14 cellular contexts compared by ENCODE assay signal in genomic region chr2:88865801-88866353, GRCh38.
A peak's percentile ranks its signal among the peaks of the same experiment; 100 is the strongest.
DNase-seq lines count a peak whose midpoint lies in the region; ATAC-seq, FAIRE-seq and TF ChIP-seq lines count a peak whose summit lies in the region.
"Had no signal": no experiment of that assay in that cellular context is flagged by ENCODE, and none has a peak within 500 bp of the region (broad histone marks: within the 10 kb centered on the region; RNA-seq: fewer than 3 reads in every experiment).

No MANE protein-coding gene starts in this region.

- BruUV-seq in mammary epithelial cell (replicated peaks; lab: Mats Ljungman, UMichigan) = no TSS peak
- no TSS peak for BruUV-seq in HepG2 (replicated peaks; lab: Mats Ljungman, UMichigan)

- no peaks in the 10 kb centered on the region for H3K9me3 ChIP-seq in mammary epithelial cell (replicated peaks; ENCODE audit: insufficient read depth, low read length)
- H3K9me3 ChIP-seq in HepG2 (ENCODE audit: low read length) = no peaks in the 10 kb centered on the region
- H3K9me3 ChIP-seq: A549 had no signal

- H3K27ac ChIP-seq in mammary epithelial cell (ENCODE audit: insufficient read depth, low read depth, low read length) = no peak overlapping the region
- no peak overlapping the region for H3K27ac ChIP-seq in HepG2 (ENCODE audit: extremely low read length, insufficient read depth, low read length)
- H3K27ac ChIP-seq: A549 had no signal

- intact Hi-C loops in mammary epithelial cell (cut with micrococcal nuclease) (no loop called here), HepG2 (cut with micrococcal nuclease; ENCODE audit: unreplicated experiment) (no loop called here)

- no peak overlapping the region for H2AFZ ChIP-seq in mammary epithelial cell (ENCODE audit: low read depth, low read length)
- H2AFZ ChIP-seq in HepG2 (ENCODE audit: low read length) = no peak overlapping the region

- H3K4me2 ChIP-seq in mammary epithelial cell (ENCODE audit: insufficient read depth, low read depth, low read length) (no peak overlapping the region), HepG2 (ENCODE audit: low read depth, low read length) (no peak overlapping the region)
- H3K4me2 ChIP-seq: A549 had no signal

- H3K4me1 ChIP-seq in mammary epithelial cell (ENCODE audit: insufficient read depth, low read length) (no peaks in the 10 kb centered on the region), HepG2 (ENCODE audit: insufficient read depth, low read length) (no peaks in the 10 kb centered on the region)
- H3K4me1 ChIP-seq: A549 had no signal

- H3K27ac Mint-ChIP-seq in stimulated activated naive CD8-positive, alpha-beta T cell treated with anti-CD3 and anti-CD28 coated beads, Interleukin-15, Interleukin-2, amounts not matched to agents 100 ng/mL and 50 ng/mL, for 24 hours = no peak overlapping the region
- H3K27ac Mint-ChIP-seq in WTC11 = no peak overlapping the region
- H3K27ac Mint-ChIP-seq: activated T-helper 2 cell treated with anti-CD3 and anti-CD28 coated beads, Interferon-gamma antibody, Interleukin-2, Interleukin-4, amounts not matched to agents 10 μg/mL and 5 μg/mL and 100 μg/mL, durations not matched to agents 14 hours and 24 hours and 36 hours had no signal

- CTCF ChIA-PET in mammary epithelial cell (lab: Charles Lee; ENCODE audit: low non-redundant PET) = no interaction called here
- CTCF ChIA-PET in HepG2 (lab: Yijun Ruan, JAX; ENCODE audit: low intra/inter-chr PET ratio, low total read pairs) = no interaction called here
- CTCF ChIA-PET in WTC11 (lab: Charles Lee) = interaction anchor here (1.1 to 2.9 kb wide), 4 partner anchors 13 to 75 kb away, joined by 3 to 12 read pairs (median 8); no protein-coding TSS in a partner anchor

- H3K27me3 Mint-ChIP-seq in stimulated activated naive CD8-positive, alpha-beta T cell treated with anti-CD3 and anti-CD28 coated beads, Interleukin-15, Interleukin-2, amounts not matched to agents 100 ng/mL and 50 ng/mL, for 24 hours = peaks cover 16% of the 10 kb centered on the region
- H3K27me3 Mint-ChIP-seq in WTC11 (ENCODE audit: low read depth) = no peaks in the 10 kb centered on the region

- FAIRE-seq in HepG2 (lab: Jason Lieb, UNC) = no peak
- FAIRE-seq: A549, GM19239, keratinocyte had no signal

- H3K4me1 Mint-ChIP-seq in stimulated activated naive CD8-positive, alpha-beta T cell treated with anti-CD3 and anti-CD28 coated beads, Interleukin-15, Interleukin-2, amounts not matched to agents 100 ng/mL and 50 ng/mL, for 24 hours (ENCODE audit: low read depth) = peaks cover 23% of the 10 kb centered on the region
- peaks cover 4% of the 10 kb centered on the region for H3K4me1 Mint-ChIP-seq in WTC11

- H3K4me3 ChIP-seq in mammary epithelial cell (replicated peaks in 1 of 3; ENCODE audit: insufficient read depth in 1 of 3, low read depth in 2 of 3, low read length in 3 of 3) (no peak overlapping the region), HepG2 (replicated peaks in 1 of 3; ENCODE audit: insufficient read depth in 1 of 3, low read depth in 2 of 3, low read length in 3 of 3) (no peak overlapping the region)
- H3K4me3 ChIP-seq: A549 had no signal

- no peak for ATAC-seq in stimulated activated naive CD8-positive, alpha-beta T cell treated with anti-CD3 and anti-CD28 coated beads, Interleukin-15, Interleukin-2, amounts not matched to agents 100 U/mL and 50 U/mL, for 24 hours
- ATAC-seq in HG03045 (IDR thresholded peaks at IDR 0.05; ENCODE audit: unreplicated experiment) (peak; percentile 58), HepG2 (no peak), WTC11 (no peak)
- ATAC-seq: A549 had no signal

- TF ChIP-seq POLR2A in HepG2 (IDR thresholded peaks at IDR 0.05; ENCODE audit: insufficient read depth in 1 of 2, low read depth in 2 of 2, low read length in 2 of 2) = no peak

- in situ Hi-C loops in mammary epithelial cell (cut with MboI; ENCODE audit: low sequenced_read_pairs in 2 of 2) (no loop called here), GM13977 (cut with MboI; ENCODE audit: low pct_unique_long_range_greater_than_20kb, low sequenced_read_pairs, unreplicated experiment) (no loop called here), HepG2 (cut with HindIII; ENCODE audit: extremely low pct_ligation_motif_present, low pct_unique_long_range_greater_than_20kb) (no loop called here)

- dilution Hi-C loops in mammary epithelial cell (cut with HindIII; ENCODE audit: low sequenced_read_pairs) = no loop called here

- H3K4me3 Mint-ChIP-seq in stimulated activated naive CD8-positive, alpha-beta T cell treated with anti-CD3 and anti-CD28 coated beads, Interleukin-15, Interleukin-2, amounts not matched to agents 100 ng/mL and 50 ng/mL, for 24 hours = peak overlapping the region; percentile 60
- H3K4me3 Mint-ChIP-seq in WTC11 = no peak overlapping the region
- H3K4me3 Mint-ChIP-seq: central memory CD8-positive, alpha-beta T cell had no signal

- no peaks in the 10 kb centered on the region for H3K36me3 ChIP-seq in mammary epithelial cell (ENCODE audit: insufficient read depth, low read length)
- H3K36me3 ChIP-seq in HepG2 (replicated peaks in 1 of 2; ENCODE audit: control insufficient read depth in 1 of 2, insufficient read depth in 2 of 2, low read length in 2 of 2) = no peaks in the 10 kb centered on the region

- H3K79me2 ChIP-seq in mammary epithelial cell (ENCODE audit: insufficient read depth, low read length) = no peaks in the 10 kb centered on the region
- no peaks in the 10 kb centered on the region for H3K79me2 ChIP-seq in HepG2 (ENCODE audit: insufficient read depth, low read length)

- no peak for TF ChIP-seq RAD21 in HepG2 (CRISPR knock-in tag; IDR thresholded peaks at IDR 0.05)

- H3K9ac ChIP-seq in mammary epithelial cell (ENCODE audit: insufficient read depth, low read length) = no peak overlapping the region
- H3K9ac ChIP-seq in HepG2 (ENCODE audit: insufficient read depth, low read depth, low read length) = no peak overlapping the region

- no peaks in the 10 kb centered on the region for H4K20me1 ChIP-seq in mammary epithelial cell (ENCODE audit: insufficient read depth, low read length)
- H4K20me1 ChIP-seq in HepG2 (ENCODE audit: insufficient read depth, low read length) = no peaks in the 10 kb centered on the region

- no peak for TF ChIP-seq EP300 in HepG2 (IDR thresholded peaks at IDR 0.05; ENCODE audit: low read depth in 2 of 2, low read length in 2 of 2)
- no peak for TF ChIP-seq EP300 in HepG2 (CRISPR knock-in tag; IDR thresholded peaks at IDR 0.05; ENCODE audit: borderline replicate concordance)

- peaks cover 3% of the 10 kb centered on the region for H3K36me3 Mint-ChIP-seq in stimulated activated naive CD8-positive, alpha-beta T cell treated with anti-CD3 and anti-CD28 coated beads, Interleukin-15, Interleukin-2, amounts not matched to agents 100 ng/mL and 50 ng/mL, for 24 hours (ENCODE audit: low read depth)
- H3K36me3 Mint-ChIP-seq in WTC11 = peaks cover 2% of the 10 kb centered on the region

- peaks cover 4% of the 10 kb centered on the region for H3K27me3 ChIP-seq in mammary epithelial cell (ENCODE audit: insufficient read depth, low read length)
- peaks cover 0 to 20% of the 10 kb centered on the region in 2 experiments; a peak in 2 of 5 replicates for H3K27me3 ChIP-seq in HepG2 (ENCODE audit: control insufficient read depth in 1 of 2, insufficient read depth in 2 of 2, low read length in 2 of 2)

- TF ChIP-seq CTCF in mammary epithelial cell (conservative IDR thresholded peaks at IDR 0.05 in 1 of 2, IDR thresholded peaks at IDR 0.05 in 1 of 2; ENCODE audit: extremely low read depth in 1 of 2, insufficient read depth in 1 of 2, low read depth in 1 of 2, low read length in 2 of 2) (no peak), GM13977 (IDR thresholded peaks at IDR 0.05; ENCODE audit: extremely low read depth, insufficient read depth, missing control alignments) (no peak), HepG2 (CRISPR knock-in tag; IDR thresholded peaks at IDR 0.05) (no peak), WTC11 (IDR thresholded peaks at IDR 0.05) (no peak)

- POLR2A ChIA-PET in HepG2 (lab: Yijun Ruan, JAX) = no interaction called here
- POLR2A ChIA-PET in WTC11 (lab: Charles Lee) = no interaction called here

- WGBS in mammary epithelial cell (ENCODE audit: low coverage, missing lambda C conversion rate) = 34% methylated on average over 6 of the region's 6 CpGs
- WGBS in HepG2 (ENCODE audit: low lambda C conversion rate) = 11% methylated on average over 6 of the region's 6 CpGs

- H3K9me3 Mint-ChIP-seq in stimulated activated naive CD8-positive, alpha-beta T cell treated with anti-CD3 and anti-CD28 coated beads, Interleukin-15, Interleukin-2, amounts not matched to agents 100 ng/mL and 50 ng/mL, for 24 hours = no peaks in the 10 kb centered on the region
- H3K9me3 Mint-ChIP-seq in WTC11 = peaks cover 7% of the 10 kb centered on the region; the same call in 1 of the 2 replicates
- H3K9me3 Mint-ChIP-seq: activated T-helper 2 cell treated with anti-CD3 and anti-CD28 coated beads, Interferon-gamma antibody, Interleukin-2, Interleukin-4, amounts not matched to agents 10 μg/mL and 5 μg/mL and 100 μg/mL, durations not matched to agents 14 hours and 24 hours and 36 hours; central memory CD8-positive, alpha-beta T cell had no signal

- no peak for DNase-seq in stimulated activated naive CD8-positive, alpha-beta T cell treated with anti-CD3 and anti-CD28 coated beads, Interleukin-15, Interleukin-2, amounts not matched to agents 100 U/mL and 50 U/mL, for 24 hours
- DNase-seq in RPMI8226 (peak; percentile 65), mammary epithelial cell (no peak), GM13977 (ENCODE audit: low spot score) (no peak), HepG2 (ENCODE audit: low spot score) (no peak), WTC11 (ENCODE audit: low spot score) (no peak)
- DNase-seq: stimulated activated naive CD4-positive, alpha-beta T cell had no signal

TF ChIP-seq in WTC11, 78 proteins besides CTCF, POLR2A, EP300 and RAD21:
- TF ChIP-seq OVOL2 (CRISPR knock-in tag; IDR thresholded peaks at IDR 0.05; ENCODE audit: borderline replicate concordance) (no peak), FOXJ3 (CRISPR knock-in tag; IDR thresholded peaks at IDR 0.05; ENCODE audit: borderline replicate concordance) (no peak), ZNF671 (CRISPR knock-in tag; IDR thresholded peaks at IDR 0.05) (no peak), NFE2L1 (CRISPR knock-in tag; IDR thresholded peaks at IDR 0.05) (no peak)
TF ChIP-seq in WTC11: peak in this region for 0.
